In genomic region chr11:118928870-118929495, GRCh38 we compare ENCODE assay signal across 8 cellular contexts. TPM values are rescaled to one million over a fixed set of nuclear protein-coding genes. Genes with fewer than 3 reads are reported as not detected.
A peak's percentile ranks its signal among the peaks of the same experiment; 100 is the strongest.
DNase-seq lines count a peak whose midpoint lies in the region; ATAC-seq, FAIRE-seq and TF ChIP-seq lines count a peak whose summit lies in the region.

No MANE protein-coding gene starts in this region.

- H3K27ac Mint-ChIP-seq in stimulated activated effector memory CD8-positive, alpha-beta T cell treated with anti-CD3 and anti-CD28 coated beads, Interleukin-12 subunit alpha, Interleukin-12 subunit beta, amount 100 ng/mL, for 72 hours: peak overlapping the region; percentile 94

- no TSS peak for BruUV-seq in mammary epithelial cell (replicated peaks; lab: Mats Ljungman, UMichigan)

- in situ Hi-C loops in mammary epithelial cell (cut with MboI; ENCODE audit: low sequenced_read_pairs in 2 of 2): no loop called here

- H3K4me3 ChIP-seq in SJSA1: peak overlapping the region; percentile 49
- H3K4me3 ChIP-seq in mammary epithelial cell (replicated peaks in 1 of 3; ENCODE audit: insufficient read depth in 1 of 3, low read depth in 2 of 3, low read length in 3 of 3): peak overlapping the region; percentile 77 to 85 (median 79)
- peak overlapping the region; percentile 80 to 83 for H3K4me3 ChIP-seq in kidney (ENCODE audit: low read length in 2 of 2)

- H3K9me3 ChIP-seq in SJSA1 (replicated peaks) (no peaks in the 10 kb centered on the region), mammary epithelial cell (replicated peaks; ENCODE audit: insufficient read depth, low read length) (no peaks in the 10 kb centered on the region), kidney (ENCODE audit: control insufficient read depth in 1 of 2, low read length in 2 of 2) (no peaks in the 10 kb centered on the region)

- dilution Hi-C loops in mammary epithelial cell (cut with HindIII; ENCODE audit: low sequenced_read_pairs): no loop called here

- H3K27me3 ChIP-seq in SJSA1 (replicated peaks) (no peaks in the 10 kb centered on the region), mammary epithelial cell (ENCODE audit: insufficient read depth, low read length) (no peaks in the 10 kb centered on the region)

- H2AFZ ChIP-seq in mammary epithelial cell (ENCODE audit: low read depth, low read length): peak overlapping the region; percentile 88

- H3K4me2 ChIP-seq in mammary epithelial cell (ENCODE audit: insufficient read depth, low read depth, low read length): peak overlapping the region; percentile 98

- H3K4me1 Mint-ChIP-seq in stimulated activated effector memory CD8-positive, alpha-beta T cell treated with anti-CD3 and anti-CD28 coated beads, Interleukin-12 subunit alpha, Interleukin-12 subunit beta, amount 100 ng/mL, for 72 hours: peaks cover 49% of the 10 kb centered on the region

- no peaks in the 10 kb centered on the region for H3K9me3 Mint-ChIP-seq in stimulated activated effector memory CD8-positive, alpha-beta T cell treated with anti-CD3 and anti-CD28 coated beads, Interleukin-12 subunit alpha, Interleukin-12 subunit beta, amount 100 ng/mL, for 72 hours

- H3K36me3 ChIP-seq in SJSA1 (no peaks in the 10 kb centered on the region), mammary epithelial cell (ENCODE audit: insufficient read depth, low read length) (no peaks in the 10 kb centered on the region), kidney (ENCODE audit: control insufficient read depth in 1 of 2, insufficient read depth in 2 of 2, low read length in 2 of 2) (no peaks in the 10 kb centered on the region)

- peaks cover 32% of the 10 kb centered on the region for H3K79me2 ChIP-seq in mammary epithelial cell (ENCODE audit: insufficient read depth, low read length)

- 1% methylated on average over 16 of the region's 26 CpGs for WGBS in mammary epithelial cell (ENCODE audit: low coverage, missing lambda C conversion rate)

- peak; percentile 79 for DNase-seq in DMS79 treated with DMSO at 0.1 percent for 48 hours (lab: John Stamatoyannopoulos, UW)
- peak in 1 of 2 experiments; percentile 75 for DNase-seq in SJSA1 (ENCODE audit: low read depth in 1 of 2, low spot score in 2 of 2)
- DNase-seq in mammary epithelial cell: peak; percentile 55
- DNase-seq in kidney: peak; percentile 93
- DNase-seq in stimulated activated effector memory CD8-positive, alpha-beta T cell treated with anti-CD3 and anti-CD28 coated beads, Interleukin-12 subunit alpha, Interleukin-12 subunit beta, amount 100 ng/mL, for 72 hours (ENCODE audit: low spot score in 2 of 2): no peak
- no peak for DNase-seq in iPS-NIHi11 (ENCODE audit: low spot score)

- H4K20me1 ChIP-seq in mammary epithelial cell (ENCODE audit: insufficient read depth, low read length): no peaks in the 10 kb centered on the region

- CTCF ChIA-PET in mammary epithelial cell (lab: Charles Lee; ENCODE audit: low non-redundant PET): interaction anchor here (1.3 kb wide), 1 partner anchor 239 kb away, joined by 11 read pairs; no protein-coding TSS in a partner anchor

- ATAC-seq in HG03378 (IDR thresholded peaks at IDR 0.05; ENCODE audit: unreplicated experiment) (peak; percentile 0), HG03159 (IDR thresholded peaks at IDR 0.05; ENCODE audit: unreplicated experiment) (no peak)
- peak; percentile 11 for ATAC-seq in stimulated activated effector memory CD8-positive, alpha-beta T cell treated with anti-CD3 and anti-CD28 coated beads, Interleukin-12 subunit alpha, Interleukin-12 subunit beta, amount 100 ng/mL, for 72 hours

- H3K9ac ChIP-seq in mammary epithelial cell (ENCODE audit: insufficient read depth, low read length) (peak overlapping the region; percentile 77), kidney (ENCODE audit: low read length in 2 of 2) (peak overlapping the region; percentile 52 to 87)

- no peak for FAIRE-seq in kidney (lab: Jason Lieb, UNC)

- TF ChIP-seq CTCF in mammary epithelial cell (conservative IDR thresholded peaks at IDR 0.05 in 1 of 2, IDR thresholded peaks at IDR 0.05 in 1 of 2; ENCODE audit: extremely low read depth in 1 of 2, insufficient read depth in 1 of 2, low read depth in 1 of 2, low read length in 2 of 2): peak in 1 of 2 donors; percentile 8
- no peak for TF ChIP-seq CTCF in kidney (IDR thresholded peaks at IDR 0.05; ENCODE audit: borderline replicate concordance, extremely low read depth, insufficient read depth)

- H3K4me1 ChIP-seq in SJSA1 (replicated peaks): peaks cover 36% of the 10 kb centered on the region
- peaks cover 41% of the 10 kb centered on the region for H3K4me1 ChIP-seq in mammary epithelial cell (ENCODE audit: insufficient read depth, low read length)
- H3K4me1 ChIP-seq in kidney (ENCODE audit: control insufficient read depth in 1 of 2, insufficient read depth in 1 of 2, low read depth in 1 of 2, low read length in 2 of 2): peaks cover 14 to 15% of the 10 kb centered on the region in 2 donors

- intact Hi-C loops in mammary epithelial cell (cut with micrococcal nuclease) (loop anchor here (1.0 to 5.0 kb wide), 8 partner anchors 17 to 278 kb away; partner anchors contain the start of genes CBL, DDX6, DPAGT1 and RPS25), kidney (cut with DNase I) (no loop called here)

- H3K27ac ChIP-seq in SJSA1: peak overlapping the region; percentile 28; the same call in 1 of the 2 replicates
- H3K27ac ChIP-seq in mammary epithelial cell (ENCODE audit: insufficient read depth, low read depth, low read length): peak overlapping the region; percentile 84
- H3K27ac ChIP-seq in kidney (ENCODE audit: low read depth in 2 of 2, low read length in 2 of 2): peak overlapping the region; percentile 98

- peaks cover 37% of the 10 kb centered on the region for H3K36me3 Mint-ChIP-seq in stimulated activated effector memory CD8-positive, alpha-beta T cell treated with anti-CD3 and anti-CD28 coated beads, Interleukin-12 subunit alpha, Interleukin-12 subunit beta, amount 100 ng/mL, for 72 hours

- H3K4me3 Mint-ChIP-seq in stimulated activated effector memory CD8-positive, alpha-beta T cell treated with anti-CD3 and anti-CD28 coated beads, Interleukin-12 subunit alpha, Interleukin-12 subunit beta, amount 100 ng/mL, for 72 hours: peak overlapping the region; percentile 90

RNA-seq across cellular contexts. Expression of gene BCL9L, which starts 3.3 kb away (rescaled TPM):
- total RNA-seq in SJSA1 (2014; rRNA removed; shearing (Covaris generic)): 4.0 and 6.8 TPM in 2 replicates
- total RNA-seq in mammary epithelial cell: 100 to 1,000 TPM in 1 of 2 donors, 10 to 100 TPM in 1; 29.2 to 146 TPM
- 20.5 TPM for polyA plus RNA-seq in mammary epithelial cell
- 39.1 TPM for polyA minus RNA-seq in mammary epithelial cell
- total RNA-seq in kidney: 57.5 TPM
- polyA plus RNA-seq in kidney (ENCODE audit: insufficient read depth, low read depth, low replicate concordance): 5.0 TPM

RNA-seq across cellular contexts. Expression of gene UPK2, which starts 27.1 kb away (rescaled TPM):
- total RNA-seq in SJSA1 (2014; rRNA removed; shearing (Covaris generic)): not detected in 2 replicates
- total RNA-seq in mammary epithelial cell (under 1 TPM in 1 of 2 donors, not detected in 1; 0.45 TPM), kidney (not detected)
- polyA plus RNA-seq in mammary epithelial cell (0.74 TPM), kidney (ENCODE audit: insufficient read depth, low read depth, low replicate concordance) (not detected)
- not detected for polyA minus RNA-seq in mammary epithelial cell

RNA-seq across cellular contexts. Expression of gene FOXR1, which starts 42.6 kb away (rescaled TPM):
- total RNA-seq in SJSA1 (2014; rRNA removed; shearing (Covaris generic)): not detected in 2 replicates
- total RNA-seq in mammary epithelial cell (not detected), kidney (not detected)
- polyA plus RNA-seq in mammary epithelial cell (not detected), kidney (ENCODE audit: insufficient read depth, low read depth, low replicate concordance) (not detected)
- polyA minus RNA-seq in mammary epithelial cell: not detected

RNA-seq across cellular contexts. Expression of gene CXCR5, which starts 45.3 kb away (rescaled TPM):
- total RNA-seq in SJSA1 (2014; rRNA removed; shearing (Covaris generic)): not detected in 2 replicates
- not detected for total RNA-seq in mammary epithelial cell
- polyA plus RNA-seq in mammary epithelial cell: not detected
- polyA minus RNA-seq in mammary epithelial cell: not detected
- 1.1 TPM for total RNA-seq in kidney
- polyA plus RNA-seq in kidney (ENCODE audit: insufficient read depth, low read depth, low replicate concordance): not detected

Comparison
In these comparisons a context has a peak if more than half of its experiments do, and no peak if none do; other contexts are left out.
1. DNase-seq: peak in DMS79 treated with DMSO at 0.1 percent for 48 hours (single experiment), mammary epithelial cell (single experiment) and kidney (single experiment); none in stimulated activated effector memory CD8-positive, alpha-beta T cell treated with anti-CD3 and anti-CD28 coated beads, Interleukin-12 subunit alpha, Interleukin-12 subunit beta, amount 100 ng/mL, for 72 hours (0 of 2) and iPS-NIHi11 (single experiment).
2. H3K27ac ChIP-seq: peak in every context shown above with its lines; median percentile 98 in kidney; 84 in mammary epithelial cell; 28 in SJSA1.
3. Peak in every context shown above with its lines, with median percentiles within 50 percentile points of each other: H3K4me3 ChIP-seq.